In the genomic region with DNA sequence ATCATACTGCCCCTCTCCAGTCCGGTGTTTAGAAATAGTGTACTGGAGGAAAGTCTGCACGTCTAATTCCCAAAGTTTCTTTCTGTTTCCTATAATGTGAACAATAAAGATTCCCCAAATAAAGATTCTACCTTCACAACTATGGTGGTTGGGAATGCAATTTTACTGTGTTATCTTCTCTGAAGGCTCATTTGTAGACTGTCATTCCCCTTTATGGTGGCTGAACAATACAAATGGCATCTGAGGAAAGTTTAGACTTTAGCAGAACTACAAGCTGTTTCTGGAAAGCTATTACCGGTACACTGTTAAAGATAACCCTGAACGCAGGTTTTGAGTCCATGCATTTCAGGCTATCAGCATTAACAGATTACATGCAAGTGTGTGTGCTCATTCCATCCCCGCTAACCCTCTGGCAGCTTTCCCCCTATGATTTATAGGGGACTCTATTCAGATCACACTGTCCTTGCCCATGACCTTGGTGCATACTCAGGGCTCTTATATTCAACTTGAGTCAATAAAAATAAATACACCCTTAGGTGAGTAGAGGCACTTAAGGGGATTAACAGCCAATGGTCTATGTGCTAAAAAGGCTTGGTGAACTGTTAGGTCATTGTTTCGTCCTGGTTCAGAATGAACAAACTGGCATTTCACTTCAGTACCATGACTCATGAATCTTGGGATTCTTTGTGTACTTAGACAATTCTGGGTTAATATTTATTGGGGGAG, we compare ENCODE assay signal across 11 cellular contexts.
DNase-seq lines count a peak whose midpoint lies in the region; ATAC-seq and TF ChIP-seq lines count a peak whose summit lies in the region.
"Had no signal": no experiment of that assay in that cellular context is flagged by ENCODE, and none has a peak within 500 bp of the region (broad histone marks: within the 10 kb centered on the region; RNA-seq: fewer than 3 reads in every experiment).

No MANE protein-coding gene starts in this region.

- H3K36me3 ChIP-seq in cardiac muscle cell (no peaks in the 10 kb centered on the region), upper lobe of right lung (no peaks in the 10 kb centered on the region)
- H3K36me3 ChIP-seq: tibial artery had no signal

- no peak for ATAC-seq in right cardiac atrium
- peak; percentile 24 to 45 for ATAC-seq in left cardiac atrium
- peak; percentile 70 for ATAC-seq in upper lobe of right lung
- no peak for ATAC-seq in activated naive CD4-positive, alpha-beta T cell treated with anti-CD3 and anti-CD28 coated beads, Interleukin-2, amount 50 U/mL, for 72 hours

- in situ Hi-C loops in KBM-7 (cut with MboI; ENCODE audit: low pct_unique_long_range_greater_than_20kb, low sequenced_read_pairs), result no loop called here

- H3K4me3 ChIP-seq in cardiac muscle cell (no peak overlapping the region), right cardiac atrium (ENCODE audit: low read length) (no peak overlapping the region), upper lobe of right lung (no peak overlapping the region)
- H3K4me3 ChIP-seq: skin epidermis, tibial artery had no signal

- no peaks in the 10 kb centered on the region for H3K36me3 Mint-ChIP-seq in activated naive CD4-positive, alpha-beta T cell treated with anti-CD3 and anti-CD28 coated beads, Interleukin-2, amount 50 U/mL, for 72 hours

- DNase-seq in cardiac muscle cell (ENCODE audit: low read depth in 1 of 2, low spot score in 1 of 2), result peak; percentile 60 to 68
- DNase-seq in right cardiac atrium, result no peak
- DNase-seq in SHP77 treated with DMSO at 0.1 percent for 48 hours (lab: John Stamatoyannopoulos, UW), result peak; percentile 73
- no peak for DNase-seq in left cardiac atrium
- no peak for DNase-seq in upper lobe of right lung
- no peak for DNase-seq in iPS-NIHi11 (ENCODE audit: low spot score)
- no peak for DNase-seq in activated naive CD4-positive, alpha-beta T cell treated with anti-CD3 and anti-CD28 coated beads, Interleukin-2, amount 50 U/mL, for 72 hours (ENCODE audit: low spot score in 2 of 2)
- no peak for DNase-seq in KBM-7
- DNase-seq: C1 segment of cervical spinal cord, tibial artery had no signal

- intact Hi-C loops in right cardiac atrium (cut with DNase I), result no loop called here
- intact Hi-C loops in left cardiac atrium (cut with DNase I), result no loop called here
- intact Hi-C loops in upper lobe of right lung (cut with DNase I), result no loop called here

- WGBS in right cardiac atrium, result 44% methylated on average over 6 of the region's 6 CpGs

- H3K27ac ChIP-seq in cardiac muscle cell (peak overlapping the region; percentile 86), right cardiac atrium (ENCODE audit: low read length) (no peak overlapping the region), upper lobe of right lung (peak overlapping the region; percentile 1)
- H3K27ac ChIP-seq: tibial artery had no signal

- H3K27me3 ChIP-seq in cardiac muscle cell (no peaks in the 10 kb centered on the region), right cardiac atrium (ENCODE audit: control insufficient read depth, insufficient read depth) (no peaks in the 10 kb centered on the region), upper lobe of right lung (no peaks in the 10 kb centered on the region)
- H3K27me3 ChIP-seq: tibial artery had no signal

- H3K4me1 ChIP-seq in cardiac muscle cell (ENCODE audit: low read depth) (peaks cover 29% of the 10 kb centered on the region), right cardiac atrium (ENCODE audit: control insufficient read depth, insufficient read depth, low read length) (no peaks in the 10 kb centered on the region), upper lobe of right lung (peaks cover 13% of the 10 kb centered on the region)

- no peak overlapping the region for H3K27ac Mint-ChIP-seq in activated naive CD4-positive, alpha-beta T cell treated with anti-CD3 and anti-CD28 coated beads, Interleukin-2, amount 50 U/mL, for 72 hours

- H3K9me3 Mint-ChIP-seq in activated naive CD4-positive, alpha-beta T cell treated with anti-CD3 and anti-CD28 coated beads, Interleukin-2, amount 50 U/mL, for 72 hours, result no peaks in the 10 kb centered on the region

- TF ChIP-seq CTCF in cardiac muscle cell (IDR thresholded peaks at IDR 0.05; ENCODE audit: low read depth, low read length), result no peak
- TF ChIP-seq CTCF in upper lobe of right lung (IDR thresholded peaks at IDR 0.05), result no peak

- H3K9me3 ChIP-seq in cardiac muscle cell (ENCODE audit: low read depth) (no peaks in the 10 kb centered on the region), right cardiac atrium (ENCODE audit: control insufficient read depth, low read length) (no peaks in the 10 kb centered on the region), upper lobe of right lung (no peaks in the 10 kb centered on the region)
- H3K9me3 ChIP-seq: tibial artery had no signal

Comparison
In these comparisons a context has a peak if more than half of its experiments do, and no peak if none do; other contexts are left out.
1. DNase-seq: peak in cardiac muscle cell (2 of 2) and SHP77 treated with DMSO at 0.1 percent for 48 hours (single experiment); none in right cardiac atrium (0 of 3), left cardiac atrium (single experiment), upper lobe of right lung (single experiment), iPS-NIHi11 (single experiment), activated naive CD4-positive, alpha-beta T cell treated with anti-CD3 and anti-CD28 coated beads, Interleukin-2, amount 50 U/mL, for 72 hours (0 of 2) and KBM-7 (single experiment).
2. ATAC-seq: peak in left cardiac atrium (2 of 2) and upper lobe of right lung (single experiment); none in right cardiac atrium (0 of 2) and activated naive CD4-positive, alpha-beta T cell treated with anti-CD3 and anti-CD28 coated beads, Interleukin-2, amount 50 U/mL, for 72 hours (0 of 2).